In genomic region chr2:230865766-230866703, GRCh38 we compare ENCODE assay signal across 9 cellular contexts. TPM values are rescaled to one million over a fixed set of nuclear protein-coding genes. Genes with fewer than 3 reads are reported as not detected.
DNase-seq lines count a peak whose midpoint lies in the region; ATAC-seq and TF ChIP-seq lines count a peak whose summit lies in the region.
"Had no signal": no experiment of that assay in that cellular context is flagged by ENCODE, and none has a peak within 500 bp of the region (broad histone marks: within the 10 kb centered on the region; RNA-seq: fewer than 3 reads in every experiment).

No MANE protein-coding gene starts in this region.

- no peak for DNase-seq in CD14-positive monocyte (ENCODE audit: low spot score)
- DNase-seq in activated naive CD8-positive, alpha-beta T cell treated with anti-CD3 and anti-CD28 coated beads for 36 hours: peak; percentile 45
- DNase-seq in hypothalamus (lab: John Stamatoyannopoulos, UW): peak in 26 of 51 donors; percentile 31 to 85 (median 56)
- DNase-seq in skeletal muscle cell (ENCODE audit: low read depth): no peak

- TF ChIP-seq CTCF in CD14-positive monocyte (IDR thresholded peaks at IDR 0.05): no peak

- peak overlapping the region; percentile 84 for H3K4me3 ChIP-seq in HUES6 (ENCODE audit: low read depth, low read length)
- H3K4me3 ChIP-seq in skeletal muscle cell (ENCODE audit: low read depth, low read length): peak overlapping the region; percentile 78

- intact Hi-C loops in CD14-positive monocyte (cut with micrococcal nuclease): no loop called here

- H3K36me3 Mint-ChIP-seq in CD14-positive monocyte: peaks cover 3 to 4% of the 10 kb centered on the region in 2 donors
- H3K36me3 Mint-ChIP-seq in activated naive CD8-positive, alpha-beta T cell treated with anti-CD3 and anti-CD28 coated beads for 36 hours: peaks cover 3% of the 10 kb centered on the region

- H3K9ac ChIP-seq in HUES6 (ENCODE audit: low read length): peak overlapping the region; percentile 78

- H3K36me3 ChIP-seq in HUES6 (ENCODE audit: control insufficient read depth, insufficient read depth, low read length): no peaks in the 10 kb centered on the region

- H3K9me3 Mint-ChIP-seq in CD14-positive monocyte: peaks cover 0 to 11% (median 0%) of the 10 kb centered on the region in 7 donors
- no peaks in the 10 kb centered on the region for H3K9me3 Mint-ChIP-seq in activated naive CD8-positive, alpha-beta T cell treated with anti-CD3 and anti-CD28 coated beads for 36 hours

- ATAC-seq in HG03039 (IDR thresholded peaks at IDR 0.05; ENCODE audit: unreplicated experiment) (no peak), HG02678 (IDR thresholded peaks at IDR 0.05; ENCODE audit: unreplicated experiment) (no peak), HG02840 (IDR thresholded peaks at IDR 0.05; ENCODE audit: low FRiP score, unreplicated experiment) (no peak)

- peak overlapping the region in 2 of 7 donors; percentile 13 to 31 for H3K27ac Mint-ChIP-seq in CD14-positive monocyte
- H3K27ac Mint-ChIP-seq in activated naive CD8-positive, alpha-beta T cell treated with anti-CD3 and anti-CD28 coated beads for 36 hours: peak overlapping the region; percentile 73

- H3K4me1 ChIP-seq in HUES6 (ENCODE audit: control insufficient read depth, insufficient read depth, low read length): peaks cover 74% of the 10 kb centered on the region

- peak overlapping the region; percentile 67; the same call in 1 of the 2 replicates for H3K27ac ChIP-seq in HUES6 (ENCODE audit: low read depth, low read length)

- peaks cover 56% of the 10 kb centered on the region for H3K4me1 Mint-ChIP-seq in CD14-positive monocyte
- H3K4me1 Mint-ChIP-seq in activated naive CD8-positive, alpha-beta T cell treated with anti-CD3 and anti-CD28 coated beads for 36 hours: peaks cover 71% of the 10 kb centered on the region

- H3K9me3 ChIP-seq in HUES6 (ENCODE audit: control insufficient read depth, insufficient read depth, low read depth, low read length): no peaks in the 10 kb centered on the region

- H3K4me3 Mint-ChIP-seq in CD14-positive monocyte: peak overlapping the region; percentile 79 to 99
- H3K4me3 Mint-ChIP-seq in activated naive CD8-positive, alpha-beta T cell treated with anti-CD3 and anti-CD28 coated beads for 36 hours: peak overlapping the region; percentile 87

- peaks cover 44 to 62% (median 49%) of the 10 kb centered on the region in 3 donors for H3K27me3 Mint-ChIP-seq in CD14-positive monocyte (ENCODE audit: low read depth in 3 of 3)
- no peaks in the 10 kb centered on the region for H3K27me3 Mint-ChIP-seq in activated naive CD8-positive, alpha-beta T cell treated with anti-CD3 and anti-CD28 coated beads for 36 hours

- H3K27me3 ChIP-seq in HUES6 (ENCODE audit: control insufficient read depth, insufficient read depth, low read length): peaks cover 12% of the 10 kb centered on the region

RNA-seq across cellular contexts. Expression of gene ITM2C, which starts 1.3 kb away (rescaled TPM):
- 1 to 10 TPM; 2.9 to 3.2 TPM for polyA plus RNA-seq in CD14-positive monocyte
- 10 to 100 TPM; 69.9 to 73.6 TPM for total RNA-seq in activated naive CD8-positive, alpha-beta T cell treated with anti-CD3 and anti-CD28 coated beads for 36 hours

RNA-seq across cellular contexts. Expression of gene GPR55, which starts 59.0 kb away (rescaled TPM):
- polyA plus RNA-seq in CD14-positive monocyte: under 1 TPM in 1 of 2 donors, not detected in 1; 0.11 TPM
- total RNA-seq in activated naive CD8-positive, alpha-beta T cell treated with anti-CD3 and anti-CD28 coated beads for 36 hours: 10 to 100 TPM; 18.8 to 20.4 TPM
- total RNA-seq: LHCN-M2 had no signal

Comparison
In these comparisons a context has a peak if more than half of its experiments do, and no peak if none do; other contexts are left out.
1. DNase-seq: peak in activated naive CD8-positive, alpha-beta T cell treated with anti-CD3 and anti-CD28 coated beads for 36 hours (single experiment) and hypothalamus (26 of 51); none in CD14-positive monocyte (single experiment) and skeletal muscle cell (single experiment).